ENCODE assay signal across 1 cellular context in the genomic region with DNA sequence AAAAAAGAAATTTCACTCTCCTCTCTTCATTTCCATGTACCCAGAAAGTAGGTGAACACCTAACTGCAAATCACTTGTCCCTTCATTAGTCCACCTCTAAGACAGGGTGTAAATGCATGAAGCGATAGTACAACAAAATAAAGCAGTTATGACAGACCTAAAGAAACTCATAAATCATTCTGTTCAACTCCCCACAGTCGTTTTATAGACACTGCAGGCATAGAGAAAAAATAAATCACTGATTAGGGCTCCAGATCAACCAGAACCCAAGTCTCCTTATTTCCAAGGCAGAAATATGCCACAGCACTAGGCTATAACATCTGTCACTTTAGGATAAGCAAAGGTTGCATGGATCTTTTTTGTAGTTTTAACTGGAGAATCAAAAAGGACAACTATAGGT.
TF ChIP-seq lines count a peak whose summit lies in the region.

No MANE protein-coding gene starts in this region.

TF ChIP-seq in SK-N-SH treated with all-trans-retinoic acid at 6 μM for 48 hours, 23 proteins besides CTCF, POLR2A, EP300 and RAD21 (continued from another document):
- TF ChIP-seq ZFP3 (CRISPR knock-in tag; IDR thresholded peaks at IDR 0.05) = no peak
- no peak for TF ChIP-seq GLIS3 (CRISPR knock-in tag; IDR thresholded peaks at IDR 0.05)
- TF ChIP-seq CSRNP3 (CRISPR knock-in tag; IDR thresholded peaks at IDR 0.05) = no peak
- no peak for TF ChIP-seq ZNF70 (CRISPR knock-in tag; IDR thresholded peaks at IDR 0.05)
- TF ChIP-seq ZFP30 (CRISPR knock-in tag; IDR thresholded peaks at IDR 0.05) = no peak
- TF ChIP-seq RARB (CRISPR knock-in tag; IDR thresholded peaks at IDR 0.05) = no peak
